Comparison of ENCODE assay signal across 19 cellular contexts in genomic region chr7:111041577-111041976, GRCh38. TPM values are rescaled to one million over a fixed set of nuclear protein-coding genes. Genes with fewer than 3 reads are reported as not detected.
DNase-seq lines count a peak whose midpoint lies in the region; ATAC-seq and TF ChIP-seq lines count a peak whose summit lies in the region.
"Had no signal": no experiment of that assay in that cellular context is flagged by ENCODE, and none has a peak within 500 bp of the region (broad histone marks: within the 10 kb centered on the region; RNA-seq: fewer than 3 reads in every experiment).

No MANE protein-coding gene starts in this region.

- H3K9me3 Mint-ChIP-seq in activated CD4-positive, alpha-beta memory T cell treated with anti-CD3 and anti-CD28 coated beads for 36 hours, result no peaks in the 10 kb centered on the region
- H3K9me3 Mint-ChIP-seq in activated CD4-positive, alpha-beta memory T cell treated with anti-CD3 and anti-CD28 coated beads, Interleukin-2, amount 10 ng/mL, durations not matched to agents 7 days and 5 days, result no peaks in the 10 kb centered on the region
- H3K9me3 Mint-ChIP-seq in stimulated activated memory B cell treated with anti-CD40 and anti-IgM and Interleukin-4, amounts not matched to agents 10 μg/mL and 1 μg/mL and 100 μg/mL, for 72 hours, result no peaks in the 10 kb centered on the region
- H3K9me3 Mint-ChIP-seq: CD8-positive, alpha-beta memory T cell; HFFc6; naive B cell had no signal

- H3K36me3 ChIP-seq in RWPE2 (ENCODE audit: low read depth), result no peaks in the 10 kb centered on the region

- H3K4me1 Mint-ChIP-seq in activated CD4-positive, alpha-beta memory T cell treated with anti-CD3 and anti-CD28 coated beads for 36 hours (ENCODE audit: low read depth), result peaks cover 6% of the 10 kb centered on the region
- H3K4me1 Mint-ChIP-seq in activated CD4-positive, alpha-beta memory T cell treated with anti-CD3 and anti-CD28 coated beads, Interleukin-2, amount 10 ng/mL, durations not matched to agents 7 days and 5 days, result peaks cover 5% of the 10 kb centered on the region
- peaks cover 7% of the 10 kb centered on the region for H3K4me1 Mint-ChIP-seq in stimulated activated memory B cell treated with anti-CD40 and anti-IgM and Interleukin-4, amounts not matched to agents 10 μg/mL and 1 μg/mL and 100 μg/mL, for 72 hours
- H3K4me1 Mint-ChIP-seq: naive B cell had no signal

- no peaks in the 10 kb centered on the region for H3K27me3 ChIP-seq in RWPE2 (ENCODE audit: insufficient read depth, poor library complexity, severe bottlenecking)

- intact Hi-C loops in activated CD4-positive, alpha-beta memory T cell treated with anti-CD3 and anti-CD28 coated beads for 36 hours (cut with micrococcal nuclease), result no loop called here

- H3K36me3 Mint-ChIP-seq in activated CD4-positive, alpha-beta memory T cell treated with anti-CD3 and anti-CD28 coated beads for 36 hours, result no peaks in the 10 kb centered on the region
- no peaks in the 10 kb centered on the region for H3K36me3 Mint-ChIP-seq in activated CD4-positive, alpha-beta memory T cell treated with anti-CD3 and anti-CD28 coated beads, Interleukin-2, amount 10 ng/mL, durations not matched to agents 7 days and 5 days (ENCODE audit: low read depth)
- H3K36me3 Mint-ChIP-seq in stimulated activated memory B cell treated with anti-CD40 and anti-IgM and Interleukin-4, amounts not matched to agents 10 μg/mL and 1 μg/mL and 100 μg/mL, for 72 hours, result no peaks in the 10 kb centered on the region
- H3K36me3 Mint-ChIP-seq: CD8-positive, alpha-beta memory T cell; naive B cell had no signal

- ATAC-seq in RWPE2 (ENCODE audit: low read depth), result peak; percentile 66
- no peak for ATAC-seq in stimulated activated memory B cell treated with anti-CD40 and anti-IgM and Interleukin-4, amounts not matched to agents 10 μg/mL and 1 μg/mL and 100 μg/mL, for 72 hours
- ATAC-seq: left ventricle myocardium superior had no signal

- no peak overlapping the region for H3K27ac ChIP-seq in RWPE2 (ENCODE audit: poor library complexity, severe bottlenecking)
- H3K27ac ChIP-seq: epithelial cell of prostate, RWPE1 had no signal

- CTCF ChIA-PET in activated CD4-positive, alpha-beta memory T cell treated with anti-CD3 and anti-CD28 coated beads for 36 hours (lab: Charles Lee), result no interaction called here
- CTCF ChIA-PET in activated CD4-positive, alpha-beta memory T cell treated with anti-CD3 and anti-CD28 coated beads, Interleukin-2, amount 10 ng/mL, durations not matched to agents 7 days and 5 days (lab: Charles Lee), result no interaction called here

- H3K9me3 ChIP-seq in RWPE2 (ENCODE audit: severe bottlenecking), result no peaks in the 10 kb centered on the region

- POLR2A ChIA-PET in activated CD4-positive, alpha-beta memory T cell treated with anti-CD3 and anti-CD28 coated beads for 36 hours (lab: Charles Lee), result no interaction called here
- POLR2A ChIA-PET in activated CD4-positive, alpha-beta memory T cell treated with anti-CD3 and anti-CD28 coated beads, Interleukin-2, amount 10 ng/mL, durations not matched to agents 7 days and 5 days (lab: Charles Lee), result no interaction called here

- H3K4me1 ChIP-seq in RWPE2 (ENCODE audit: insufficient read depth, poor library complexity, severe bottlenecking), result no peaks in the 10 kb centered on the region

- H3K27ac Mint-ChIP-seq in activated CD4-positive, alpha-beta memory T cell treated with anti-CD3 and anti-CD28 coated beads for 36 hours, result peak overlapping the region; percentile 21
- H3K27ac Mint-ChIP-seq in activated CD4-positive, alpha-beta memory T cell treated with anti-CD3 and anti-CD28 coated beads, Interleukin-2, amount 10 ng/mL, durations not matched to agents 7 days and 5 days, result no peak overlapping the region
- peak overlapping the region; percentile 26 for H3K27ac Mint-ChIP-seq in stimulated activated memory B cell treated with anti-CD40 and anti-IgM and Interleukin-4, amounts not matched to agents 10 μg/mL and 1 μg/mL and 100 μg/mL, for 72 hours
- H3K27ac Mint-ChIP-seq: CD8-positive, alpha-beta memory T cell; HFFc6 had no signal

- DNase-seq in activated CD4-positive, alpha-beta memory T cell treated with anti-CD3 and anti-CD28 coated beads for 36 hours, result no peak
- no peak for DNase-seq in activated CD4-positive, alpha-beta memory T cell treated with anti-CD3 and anti-CD28 coated beads, Interleukin-2, amount 10 ng/mL, durations not matched to agents 7 days and 5 days
- DNase-seq in RWPE2 (ENCODE audit: low spot score) (no peak), epithelial cell of proximal tubule (ENCODE audit: low read depth) (peak; percentile 52), Ammon's horn (ENCODE audit: low spot score) (no peak), NCI-H526 treated with DMSO at 0.1 percent for 48 hours (lab: John Stamatoyannopoulos, UW) (no peak), SHP77 (lab: John Stamatoyannopoulos, UW) (no peak)
- DNase-seq: activated CD4-positive, alpha-beta T cell treated with anti-CD3 and anti-CD28 coated beads, Interleukin-2, amount 50 U/mL, for 4 hours; CD8-positive, alpha-beta memory T cell; GF-D8; HFFc6; left ventricle myocardium superior; naive B cell; NCI-H187; stimulated activated CD4-positive, alpha-beta T cell treated with anti-CD3 and anti-CD28 coated beads, Interleukin-1b, Interleukin-23, amount 100 ng/mL, for 48 hours; T-helper 9 cell had no signal

- no peaks in the 10 kb centered on the region for H3K27me3 Mint-ChIP-seq in activated CD4-positive, alpha-beta memory T cell treated with anti-CD3 and anti-CD28 coated beads for 36 hours
- H3K27me3 Mint-ChIP-seq in activated CD4-positive, alpha-beta memory T cell treated with anti-CD3 and anti-CD28 coated beads, Interleukin-2, amount 10 ng/mL, durations not matched to agents 7 days and 5 days, result no peaks in the 10 kb centered on the region
- no peaks in the 10 kb centered on the region for H3K27me3 Mint-ChIP-seq in stimulated activated memory B cell treated with anti-CD40 and anti-IgM and Interleukin-4, amounts not matched to agents 10 μg/mL and 1 μg/mL and 100 μg/mL, for 72 hours
- H3K27me3 Mint-ChIP-seq: CD8-positive, alpha-beta memory T cell; naive B cell had no signal

- H3K4me3 ChIP-seq in RWPE2 (ENCODE audit: severe bottlenecking) (no peak overlapping the region), epithelial cell of proximal tubule (ENCODE audit: low read depth, low read length) (no peak overlapping the region)

- TF ChIP-seq CTCF in RWPE2 (IDR thresholded peaks at IDR 0.05; ENCODE audit: poor library complexity, severe bottlenecking) (no peak), epithelial cell of proximal tubule (conservative IDR thresholded peaks at IDR 0.05; ENCODE audit: low read depth, low read length) (no peak)

- H3K4me3 Mint-ChIP-seq in activated CD4-positive, alpha-beta memory T cell treated with anti-CD3 and anti-CD28 coated beads for 36 hours, result no peak overlapping the region
- H3K4me3 Mint-ChIP-seq in activated CD4-positive, alpha-beta memory T cell treated with anti-CD3 and anti-CD28 coated beads, Interleukin-2, amount 10 ng/mL, durations not matched to agents 7 days and 5 days, result no peak overlapping the region
- no peak overlapping the region for H3K4me3 Mint-ChIP-seq in stimulated activated memory B cell treated with anti-CD40 and anti-IgM and Interleukin-4, amounts not matched to agents 10 μg/mL and 1 μg/mL and 100 μg/mL, for 72 hours
- H3K4me3 Mint-ChIP-seq: CD8-positive, alpha-beta memory T cell; HFFc6; naive B cell had no signal

RNA-seq across cellular contexts. Expression of gene LRRN3, which starts 49.4 kb away (rescaled TPM):
- total RNA-seq in activated CD4-positive, alpha-beta memory T cell treated with anti-CD3 and anti-CD28 coated beads for 36 hours, result 1 to 10 TPM; 4.0 to 4.4 TPM
- total RNA-seq in activated CD4-positive, alpha-beta memory T cell treated with anti-CD3 and anti-CD28 coated beads, Interleukin-2, amount 10 ng/mL, durations not matched to agents 7 days and 5 days, result 10 to 100 TPM; 18.0 to 19.2 TPM
- 0.14 TPM in 1 of 2 replicates, not detected in the other for total RNA-seq in epithelial cell of proximal tubule
